In the genomic region with DNA sequence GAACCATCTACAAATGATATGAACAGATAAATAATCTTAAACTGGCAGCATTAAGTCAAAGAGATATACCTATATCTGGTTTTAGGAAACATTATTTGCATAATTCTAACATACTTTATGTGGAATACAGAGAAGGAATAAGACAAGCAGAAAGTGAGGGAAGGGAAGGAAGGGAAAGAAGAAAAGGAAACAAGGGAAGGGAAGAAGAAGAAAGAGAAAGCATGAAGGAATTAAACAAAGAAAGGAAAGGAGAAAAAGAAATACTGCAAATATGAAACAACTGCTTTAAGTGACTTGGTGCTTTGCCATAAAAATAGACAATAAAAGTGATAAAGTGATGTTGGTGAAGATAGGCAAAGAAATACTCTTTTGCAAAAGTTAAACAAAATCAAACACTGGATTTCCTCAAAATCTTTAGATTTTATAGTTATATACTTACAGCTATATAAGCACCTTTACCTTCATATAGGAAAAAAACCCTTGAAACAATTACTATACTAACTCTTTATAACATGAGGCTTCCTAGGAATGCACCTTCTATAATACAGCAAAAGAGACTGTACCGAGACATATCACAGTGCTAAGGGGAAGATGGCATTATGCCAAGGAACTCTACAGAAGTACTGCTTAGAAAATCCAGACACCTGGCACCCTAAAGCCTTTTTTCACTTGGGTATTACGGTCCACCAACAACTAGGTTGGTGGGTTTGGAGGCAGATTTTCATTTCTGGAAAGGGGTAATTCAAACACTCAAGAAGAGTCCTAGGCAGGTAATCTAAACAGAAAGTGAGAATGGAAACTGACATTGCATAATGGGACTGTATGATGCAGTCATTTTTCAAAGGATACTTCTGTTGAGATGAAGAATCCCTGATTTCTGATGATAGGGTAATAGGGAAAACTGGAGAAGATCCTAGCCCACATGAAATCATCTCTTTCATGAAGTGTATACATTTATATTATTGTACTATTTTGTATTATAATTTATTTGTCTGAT, we compare ENCODE assay signal across 13 cellular contexts. TPM values are rescaled to one million over a fixed set of nuclear protein-coding genes. Genes with fewer than 3 reads are reported as not detected.
DNase-seq lines count a peak whose midpoint lies in the region; ATAC-seq, FAIRE-seq and TF ChIP-seq lines count a peak whose summit lies in the region.
"Had no signal": no experiment of that assay in that cellular context is flagged by ENCODE, and none has a peak within 500 bp of the region (broad histone marks: within the 10 kb centered on the region; RNA-seq: fewer than 3 reads in every experiment).

No MANE protein-coding gene starts in this region.

- intact Hi-C loops in K562 (cut with micrococcal nuclease): no loop called here

- H3K27me3 ChIP-seq in ACC112 (ENCODE audit: insufficient read depth, low read length) (no peaks in the 10 kb centered on the region), K562 (ENCODE audit: control insufficient read depth in 2 of 2, insufficient read depth in 2 of 2, low read length in 2 of 2) (no peaks in the 10 kb centered on the region)

- H2AFZ ChIP-seq in ACC112 (ENCODE audit: low read length, unreplicated experiment) (no peak overlapping the region), K562 (ENCODE audit: low read depth, low read length) (no peak overlapping the region)

- no peaks in the 10 kb centered on the region for H3K9me1 ChIP-seq in K562 (ENCODE audit: control insufficient read depth, insufficient read depth, low read length)

- CTCF ChIA-PET in K562 (lab: Yijun Ruan, JAX; ENCODE audit: low intra/inter-chr PET ratio): no interaction called here

- in situ Hi-C loops in K562 (cut with MboI): no loop called here

- H3K4me3 ChIP-seq in ACC112 (ENCODE audit: low read depth, low read length) (peak overlapping the region; percentile 9; the same call in 1 of the 2 replicates), K562 (no peak overlapping the region)

- TF ChIP-seq RAD21 in K562 (CRISPR knock-in tag; conservative IDR thresholded peaks at IDR 0.05 in 1 of 2, IDR thresholded peaks at IDR 0.05 in 1 of 2): no peak

- TF ChIP-seq EP300 in K562 (IDR thresholded peaks at IDR 0.05; ENCODE audit: low read length): no peak

- DNase-seq in NCI-H2029 (lab: John Stamatoyannopoulos, UW) (peak; percentile 99), K562 (ENCODE audit: extremely low read depth in 1 of 4, low spot score in 3 of 4) (no peak), nucleus accumbens (lab: John Stamatoyannopoulos, UW) (no peak), foreskin melanocyte (no peak), hepatic stellate cell (ENCODE audit: low spot score) (no peak)
- DNase-seq in activated CD4-positive, alpha-beta T cell treated with anti-CD3 and anti-CD28 coated beads, Interleukin-2, amount 50 U/mL, for 1 hour: no peak
- DNase-seq: activated gamma-delta T cell treated with Interleukin-2 at 50 U/mL for 16 hours; CD4-positive, alpha-beta memory T cell; NCI-H1930; T1000 had no signal

- H3K79me2 ChIP-seq in ACC112 (ENCODE audit: control insufficient read depth, insufficient read depth, low read length, unreplicated experiment) (peaks cover 33% of the 10 kb centered on the region), K562 (ENCODE audit: control insufficient read depth, insufficient read depth, low read length) (peaks cover 20% of the 10 kb centered on the region)

- no peak for FAIRE-seq in K562 (lab: Jason Lieb, UNC)
- FAIRE-seq: endometrium had no signal

- TF ChIP-seq POLR2A in K562 (conservative IDR thresholded peaks at IDR 0.05): no peak

- H4K20me1 ChIP-seq in K562 (replicated peaks; ENCODE audit: control insufficient read depth, insufficient read depth, low read length): no peaks in the 10 kb centered on the region

- no peaks in the 10 kb centered on the region for H3K9me3 ChIP-seq in K562 (replicated peaks; ENCODE audit: control insufficient read depth, insufficient read depth, low read depth, low read length)

- H3K4me1 ChIP-seq in ACC112 (ENCODE audit: control insufficient read depth, insufficient read depth, low read length, unreplicated experiment) (no peaks in the 10 kb centered on the region), K562 (replicated peaks in 1 of 2; ENCODE audit: control insufficient read depth in 2 of 2, insufficient read depth in 2 of 2, low read length in 2 of 2) (peaks cover 0 to 4% of the 10 kb centered on the region in 2 experiments; a peak in 2 of 5 replicates)

- no peak overlapping the region for H3K4me2 ChIP-seq in K562 (ENCODE audit: insufficient read depth, low read length)

- 64% methylated on average over 2 of the region's 2 CpGs for WGBS in K562 (ENCODE audit: insufficient coverage, low coverage, missing lambda C conversion rate)

- ATAC-seq in GM19043 (IDR thresholded peaks at IDR 0.05; ENCODE audit: low read depth, unreplicated experiment): peak; percentile 55
- ATAC-seq in K562: peak; percentile 25; the same call in 1 of the 3 replicates

- no peak for TF ChIP-seq CTCF in K562 (IDR thresholded peaks at IDR 0.05 in 2 of 3, conservative IDR thresholded peaks at IDR 0.05 in 1 of 3; ENCODE audit: insufficient read depth in 2 of 3, low read depth in 1 of 3, low read length in 3 of 3)

- H3K36me3 ChIP-seq in ACC112 (ENCODE audit: insufficient read depth, low read length) (peaks cover 28% of the 10 kb centered on the region), K562 (ENCODE audit: control insufficient read depth, insufficient read depth, low read length) (0 out of 3 replicates have a peak, but pooled peaks cover 7% of the 10 kb centered on the region)

- no TSS peak for BruUV-seq in K562 (replicated peaks; lab: Mats Ljungman, UMichigan)

- POLR2A ChIA-PET in K562 (lab: Yijun Ruan, JAX): interaction anchor here (0.5 kb wide), 1 partner anchor 225 kb away, joined by 3 read pairs; no protein-coding TSS in a partner anchor

- H3K27ac ChIP-seq in ACC112 (ENCODE audit: low read depth, low read length) (no peak overlapping the region), K562 (ENCODE audit: extremely low read depth, low read depth, low read length) (no peak overlapping the region)

- H3K9ac ChIP-seq in K562 (ENCODE audit: insufficient read depth in 1 of 2, low read depth in 2 of 2, low read length in 2 of 2): no peak overlapping the region

TF ChIP-seq in K562, 482 proteins besides CTCF, POLR2A, EP300 and RAD21 (continues in another document):
- TF ChIP-seq CEBPB (tag; IDR thresholded peaks at IDR 0.05): peak; percentile 37; the same call in 1 of the 2 replicates
- TF ChIP-seq, protein P1, sequence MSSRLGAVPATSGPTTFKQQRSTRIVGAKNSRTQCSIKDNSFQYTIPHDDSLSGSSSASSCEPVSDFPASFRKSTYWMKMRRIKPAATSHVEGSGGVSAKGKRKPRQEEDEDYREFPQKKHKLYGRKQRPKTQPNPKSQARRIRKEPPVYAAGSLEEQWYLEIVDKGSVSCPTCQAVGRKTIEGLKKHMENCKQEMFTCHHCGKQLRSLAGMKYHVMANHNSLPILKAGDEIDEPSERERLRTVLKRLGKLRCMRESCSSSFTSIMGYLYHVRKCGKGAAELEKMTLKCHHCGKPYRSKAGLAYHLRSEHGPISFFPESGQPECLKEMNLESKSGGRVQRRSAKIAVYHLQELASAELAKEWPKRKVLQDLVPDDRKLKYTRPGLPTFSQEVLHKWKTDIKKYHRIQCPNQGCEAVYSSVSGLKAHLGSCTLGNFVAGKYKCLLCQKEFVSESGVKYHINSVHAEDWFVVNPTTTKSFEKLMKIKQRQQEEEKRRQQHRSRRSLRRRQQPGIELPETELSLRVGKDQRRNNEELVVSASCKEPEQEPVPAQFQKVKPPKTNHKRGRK (tag; IDR thresholded peaks at IDR 0.05): 0 out of 2 replicates have a peak, but pooled peaks have one; percentile 33
- TF ChIP-seq, protein P2, sequence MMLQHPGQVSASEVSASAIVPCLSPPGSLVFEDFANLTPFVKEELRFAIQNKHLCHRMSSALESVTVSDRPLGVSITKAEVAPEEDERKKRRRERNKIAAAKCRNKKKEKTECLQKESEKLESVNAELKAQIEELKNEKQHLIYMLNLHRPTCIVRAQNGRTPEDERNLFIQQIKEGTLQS (IDR thresholded peaks at IDR 0.05): peak; percentile 13; the same call in 1 of the 2 replicates
- TF ChIP-seq, protein P2 (CRISPR knock-in tag; conservative IDR thresholded peaks at IDR 0.05): no peak
- TF ChIP-seq, protein P3, sequence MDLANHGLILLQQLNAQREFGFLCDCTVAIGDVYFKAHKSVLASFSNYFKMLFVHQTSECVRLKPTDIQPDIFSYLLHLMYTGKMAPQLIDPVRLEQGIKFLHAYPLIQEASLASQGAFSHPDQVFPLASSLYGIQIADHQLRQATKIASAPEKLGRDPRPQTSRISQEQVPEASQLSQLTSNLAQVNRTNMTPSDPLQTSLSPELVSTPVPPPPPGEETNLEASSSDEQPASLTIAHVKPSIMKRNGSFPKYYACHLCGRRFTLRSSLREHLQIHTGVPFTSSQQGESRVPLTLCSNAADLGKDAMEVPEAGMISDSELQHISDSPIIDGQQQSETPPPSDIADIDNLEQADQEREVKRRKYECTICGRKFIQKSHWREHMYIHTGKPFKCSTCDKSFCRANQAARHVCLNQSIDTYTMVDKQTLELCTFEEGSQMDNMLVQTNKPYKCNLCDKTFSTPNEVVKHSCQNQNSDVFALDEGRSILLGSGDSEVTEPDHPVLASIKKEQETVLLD (IDR thresholded peaks at IDR 0.05): 0 out of 2 replicates have a peak, but pooled peaks have one; percentile 11
- peak; percentile 75 for TF ChIP-seq NFIC (IDR thresholded peaks at IDR 0.05)
- no peak for TF ChIP-seq ZNF324 (CRISPR knock-in tag; IDR thresholded peaks at IDR 0.05)

RNA-seq across cellular contexts. Expression of a gene that starts 19.8 kb away (rescaled TPM):
- 86.3 and 90.3 TPM in 2 replicates for total RNA-seq in K562 (2011; cell fraction: chromatin; rRNA removed; ENCODE audit: low replicate concordance)
- 47.4 and 64.9 TPM in 2 replicates for total RNA-seq in K562 (2011; cell fraction: nucleolus; rRNA removed)
- total RNA-seq in K562 (2011; cell fraction: nucleoplasm; rRNA removed): 66.9 and 67.4 TPM in 2 replicates
- 26.8 and 30.5 TPM in 2 replicates for total RNA-seq in K562 (2014; rRNA removed)
- total RNA-seq in K562 (2014; rRNA removed; fragmentation: Illumina TruSeq; extraction: Trizol): 19.2 and 19.8 TPM in 2 replicates
- total RNA-seq in K562 (2015; rRNA removed; fragmentation: Illumina TruSeq; extraction: Trizol): 24.3 and 27.6 TPM in 2 replicates
- 32.0 and 33.0 TPM in 2 replicates for total RNA-seq in K562 (2021)
- 32.3 and 37.6 TPM in 2 replicates for polyA plus RNA-seq in K562 (2011; rRNA removed)
- 35.5 and 35.8 TPM in 2 replicates for polyA plus RNA-seq in K562 (2011; cell fraction: cytosol; rRNA removed)
- polyA plus RNA-seq in K562 (2011; cell fraction: nucleus; rRNA removed): 78.5 and 122 TPM in 2 replicates
- polyA plus RNA-seq in K562 (2012): 26.6 and 40.9 TPM in 2 replicates
- 35.3 and 37.0 TPM in 2 replicates for polyA plus RNA-seq in K562 (2014; fragmentation: Illumina TruSeq; extraction: Trizol)
- 10 to 100 TPM in 1 of 2 experiments, 1 to 10 TPM in 1; 8.5 to 14.0 TPM for polyA plus RNA-seq in K562 (2014; fragmentation: Nextera tagmentation; extraction: Ambion mirVana)
- polyA plus RNA-seq in K562 (2014; rRNA removed): 27.6 and 27.9 TPM in 2 replicates
- 33.1 and 40.4 TPM in 2 replicates for polyA minus RNA-seq in K562 (2011; rRNA and poly(A)+ RNA removed)
- polyA minus RNA-seq in K562 (2011; cell fraction: cytosol; rRNA and poly(A)+ RNA removed): 16.2 and 17.2 TPM in 2 replicates
- 36.2 and 36.3 TPM in 2 replicates for polyA minus RNA-seq in K562 (2011; cell fraction: nucleus; rRNA and poly(A)+ RNA removed)
